In genomic region chr1:160637821-160638539, GRCh38 we compare ENCODE assay signal across 1 cellular context.
TF ChIP-seq lines count a peak whose summit lies in the region.

No MANE protein-coding gene starts in this region.

TF ChIP-seq in HepG2, 621 proteins besides CTCF, POLR2A, EP300 and RAD21 (continued from another document):
- 0 out of 2 replicates have a peak, but pooled peaks have one; percentile 11 for TF ChIP-seq PAXIP1 (CRISPR knock-in tag; conservative IDR thresholded peaks at IDR 0.05)
- no peak for TF ChIP-seq SKI (IDR thresholded peaks at IDR 0.05; ENCODE audit: partially characterized antibody)
